1 cellular context compared by ENCODE assay signal in genomic region chr2:173034143-173034542, GRCh38.
TF ChIP-seq lines count a peak whose summit lies in the region.

No MANE protein-coding gene starts in this region.

TF ChIP-seq in SK-N-SH, 30 proteins besides CTCF, POLR2A, EP300 and RAD21 (continued from another document):
- TF ChIP-seq, protein P1, sequence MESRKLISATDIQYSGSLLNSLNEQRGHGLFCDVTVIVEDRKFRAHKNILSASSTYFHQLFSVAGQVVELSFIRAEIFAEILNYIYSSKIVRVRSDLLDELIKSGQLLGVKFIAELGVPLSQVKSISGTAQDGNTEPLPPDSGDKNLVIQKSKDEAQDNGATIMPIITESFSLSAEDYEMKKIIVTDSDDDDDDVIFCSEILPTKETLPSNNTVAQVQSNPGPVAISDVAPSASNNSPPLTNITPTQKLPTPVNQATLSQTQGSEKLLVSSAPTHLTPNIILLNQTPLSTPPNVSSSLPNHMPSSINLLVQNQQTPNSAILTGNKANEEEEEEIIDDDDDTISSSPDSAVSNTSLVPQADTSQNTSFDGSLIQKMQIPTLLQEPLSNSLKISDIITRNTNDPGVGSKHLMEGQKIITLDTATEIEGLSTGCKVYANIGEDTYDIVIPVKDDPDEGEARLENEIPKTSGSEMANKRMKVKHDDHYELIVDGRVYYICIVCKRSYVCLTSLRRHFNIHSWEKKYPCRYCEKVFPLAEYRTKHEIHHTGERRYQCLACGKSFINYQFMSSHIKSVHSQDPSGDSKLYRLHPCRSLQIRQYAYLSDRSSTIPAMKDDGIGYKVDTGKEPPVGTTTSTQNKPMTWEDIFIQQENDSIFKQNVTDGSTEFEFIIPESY (IDR thresholded peaks at IDR 0.05; ENCODE audit: borderline replicate concordance, low read depth) = no peak
- TF ChIP-seq POLR2AphosphoS5 (IDR thresholded peaks at IDR 0.05; ENCODE audit: low read depth, low read length) (no peak), MXI1 (IDR thresholded peaks at IDR 0.05; ENCODE audit: low read depth, low read length) (no peak), JUND (IDR thresholded peaks at IDR 0.05) (no peak), TAF1 (IDR thresholded peaks at IDR 0.05; ENCODE audit: borderline replicate concordance, low read depth, low read length) (no peak), IRF3 (IDR thresholded peaks at IDR 0.05; ENCODE audit: low read depth, low read length) (no peak), GABPA (IDR thresholded peaks at IDR 0.05; ENCODE audit: low read depth) (no peak), SIN3A (IDR thresholded peaks at IDR 0.05; ENCODE audit: borderline replicate concordance, low read depth, low read length) (no peak), TEAD4 (IDR thresholded peaks at IDR 0.05; ENCODE audit: borderline replicate concordance, insufficient read depth) (no peak), FOXM1 (IDR thresholded peaks at IDR 0.05; ENCODE audit: low read depth) (no peak)
